19 cellular contexts compared by ENCODE assay signal in the genomic region with DNA sequence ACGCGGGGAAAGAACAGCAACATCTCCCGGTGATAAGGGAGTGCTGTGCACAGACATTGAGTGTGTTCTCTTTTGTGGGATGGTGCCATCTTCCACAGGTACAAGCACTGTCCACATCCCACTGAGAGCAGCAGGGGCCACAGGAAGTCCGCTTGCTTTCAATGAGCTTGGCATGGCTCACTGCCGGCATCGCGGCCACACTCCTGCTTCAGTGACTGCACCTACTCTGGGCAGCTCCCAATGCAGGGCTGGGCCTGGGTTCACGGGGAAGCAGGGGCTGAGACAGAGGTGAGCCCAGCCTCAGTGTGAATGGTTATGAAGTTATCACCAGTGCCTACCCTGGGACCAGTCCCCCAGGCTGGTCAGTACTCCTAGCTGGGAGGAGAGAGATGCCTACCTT.
DNase-seq lines count a peak whose midpoint lies in the region; ATAC-seq, FAIRE-seq and TF ChIP-seq lines count a peak whose summit lies in the region.
"Had no signal": no experiment of that assay in that cellular context is flagged by ENCODE, and none has a peak within 500 bp of the region (broad histone marks: within the 10 kb centered on the region; RNA-seq: fewer than 3 reads in every experiment).

No MANE protein-coding gene starts in this region.

- WGBS in HepG2 (ENCODE audit: low lambda C conversion rate): 78% methylated on average over 4 of the region's 8 CpGs

- H3K4me3 ChIP-seq in Loucy (ENCODE audit: low read length, poor library complexity, severe bottlenecking) (peak overlapping the region; percentile 68), HepG2 (replicated peaks in 1 of 3; ENCODE audit: insufficient read depth in 1 of 3, low read depth in 2 of 3, low read length in 3 of 3) (no peak overlapping the region)
- H3K4me3 ChIP-seq: pancreas had no signal

- H3K27ac Mint-ChIP-seq in stimulated activated effector memory CD8-positive, alpha-beta T cell treated with anti-CD3 and anti-CD28 coated beads, Interleukin-12 subunit alpha, Interleukin-12 subunit beta, amount 100 ng/mL, for 72 hours: no peak overlapping the region
- H3K27ac Mint-ChIP-seq: activated naive CD8-positive, alpha-beta T cell treated with anti-CD3 and anti-CD28 coated beads, Interleukin-2, amount 50 U/mL, for 24 hours; activated T-cell treated with anti-CD3 and anti-CD28 coated beads, Interleukin-2, amount 50 U/mL, for 72 hours; immature natural killer cell had no signal

- no peak for TF ChIP-seq CTCF in Loucy (conservative IDR thresholded peaks at IDR 0.05; ENCODE audit: low read length)
- no peak for TF ChIP-seq CTCF in HepG2 (CRISPR knock-in tag; IDR thresholded peaks at IDR 0.05)

- no peak for TF ChIP-seq POLR2A in HepG2 (IDR thresholded peaks at IDR 0.05; ENCODE audit: insufficient read depth in 1 of 2, low read depth in 2 of 2, low read length in 2 of 2)

- H3K9ac ChIP-seq in Loucy (ENCODE audit: low read depth, low read length, poor library complexity, severe bottlenecking): peak overlapping the region; percentile 71
- H3K9ac ChIP-seq in HepG2 (ENCODE audit: insufficient read depth, low read depth, low read length): no peak overlapping the region

- ATAC-seq in HepG2: no peak
- peak; percentile 31 for ATAC-seq in stimulated activated effector memory CD8-positive, alpha-beta T cell treated with anti-CD3 and anti-CD28 coated beads, Interleukin-12 subunit alpha, Interleukin-12 subunit beta, amount 100 ng/mL, for 72 hours
- ATAC-seq: activated naive CD8-positive, alpha-beta T cell treated with anti-CD3 and anti-CD28 coated beads, Interleukin-2, amount 50 U/mL, for 24 hours; activated T-cell treated with anti-CD3 and anti-CD28 coated beads, Interleukin-2, amount 50 U/mL, for 72 hours had no signal

- H2AFZ ChIP-seq in Loucy (ENCODE audit: low read length) (no peak overlapping the region), HepG2 (ENCODE audit: low read length) (no peak overlapping the region)

- intact Hi-C loops in HepG2 (cut with micrococcal nuclease; ENCODE audit: unreplicated experiment): loop anchor here (5.0 kb wide), 1 partner anchor 93 kb away; no protein-coding TSS in a partner anchor

- H3K4me2 ChIP-seq in Loucy (ENCODE audit: low read depth, low read length, poor library complexity, severe bottlenecking) (peak overlapping the region; percentile 85), HepG2 (ENCODE audit: low read depth, low read length) (peak overlapping the region; percentile 51)

- DNase-seq in cerebellar nuclear complex (lab: John Stamatoyannopoulos, UW): peak; percentile 4 to 46
- no peak for DNase-seq in HepG2 (ENCODE audit: low spot score)
- no peak for DNase-seq in stimulated activated effector memory CD8-positive, alpha-beta T cell treated with anti-CD3 and anti-CD28 coated beads, Interleukin-12 subunit alpha, Interleukin-12 subunit beta, amount 100 ng/mL, for 72 hours (ENCODE audit: low spot score in 2 of 2)
- no peak for DNase-seq in NCI-H1105 (lab: John Stamatoyannopoulos, UW)
- DNase-seq in anterior cingulate cortex (lab: John Stamatoyannopoulos, UW): no peak
- DNase-seq in stimulated activated CD4-positive, alpha-beta T cell treated with anti-CD3 and anti-CD28 coated beads, Interleukin-12 subunit alpha, Interleukin-12 subunit beta, amount 100 ng/mL, for 4 hours: no peak
- no peak for DNase-seq in NCI-H146 (lab: John Stamatoyannopoulos, UW)
- DNase-seq: activated naive CD8-positive, alpha-beta T cell treated with anti-CD3 and anti-CD28 coated beads, Interleukin-2, amount 50 U/mL, for 24 hours; activated T-cell treated with anti-CD3 and anti-CD28 coated beads, Interleukin-2, amount 50 U/mL, for 72 hours; DMS79; immature natural killer cell; midbrain; NCI-H1105 treated with DMSO at 0.1 percent for 48 hours; SIG-M5; T1000 had no signal

- no peaks in the 10 kb centered on the region for H3K36me3 Mint-ChIP-seq in stimulated activated effector memory CD8-positive, alpha-beta T cell treated with anti-CD3 and anti-CD28 coated beads, Interleukin-12 subunit alpha, Interleukin-12 subunit beta, amount 100 ng/mL, for 72 hours
- H3K36me3 Mint-ChIP-seq: immature natural killer cell had no signal

- H3K79me2 ChIP-seq in Loucy (ENCODE audit: insufficient read depth, low read length) (peaks cover 9% of the 10 kb centered on the region; the same call in 1 of the 2 replicates), HepG2 (ENCODE audit: insufficient read depth, low read length) (no peaks in the 10 kb centered on the region)

- no TSS peak for BruUV-seq in HepG2 (replicated peaks; lab: Mats Ljungman, UMichigan)

- POLR2A ChIA-PET in HepG2 (lab: Yijun Ruan, JAX): no interaction called here

- H3K9me3 ChIP-seq in Loucy (ENCODE audit: insufficient read depth, low read depth, low read length): no peaks in the 10 kb centered on the region
- no peaks in the 10 kb centered on the region for H3K9me3 ChIP-seq in HepG2 (ENCODE audit: low read length)
- H3K9me3 ChIP-seq: pancreas had no signal

- no peaks in the 10 kb centered on the region for H3K9me2 ChIP-seq in Loucy (replicated peaks; ENCODE audit: low read depth, low read length)

- H3K27me3 ChIP-seq in Loucy (ENCODE audit: insufficient read depth, low read length, poor library complexity, severe bottlenecking): no peaks in the 10 kb centered on the region
- H3K27me3 ChIP-seq in HepG2 (ENCODE audit: control insufficient read depth in 1 of 2, insufficient read depth in 2 of 2, low read length in 2 of 2): peaks cover 0 to 4% of the 10 kb centered on the region in 2 experiments; a peak in 2 of 5 replicates
- H3K27me3 ChIP-seq: pancreas had no signal

- TF ChIP-seq EP300 in HepG2 (IDR thresholded peaks at IDR 0.05; ENCODE audit: low read depth in 2 of 2, low read length in 2 of 2) (no peak), HepG2 (CRISPR knock-in tag; IDR thresholded peaks at IDR 0.05; ENCODE audit: borderline replicate concordance) (no peak)

- no peaks in the 10 kb centered on the region for H3K36me3 ChIP-seq in Loucy (ENCODE audit: insufficient read depth, low read length)
- no peaks in the 10 kb centered on the region for H3K36me3 ChIP-seq in HepG2 (replicated peaks in 1 of 2; ENCODE audit: control insufficient read depth in 1 of 2, insufficient read depth in 2 of 2, low read length in 2 of 2)
- H3K36me3 ChIP-seq: pancreas had no signal

- H4K20me1 ChIP-seq in Loucy (ENCODE audit: insufficient read depth, low read length, poor library complexity, severe bottlenecking) (no peaks in the 10 kb centered on the region), HepG2 (ENCODE audit: insufficient read depth, low read length) (no peaks in the 10 kb centered on the region)

- CTCF ChIA-PET in HepG2 (lab: Yijun Ruan, JAX; ENCODE audit: low intra/inter-chr PET ratio, low total read pairs): no interaction called here

- H3K9me3 Mint-ChIP-seq in stimulated activated effector memory CD8-positive, alpha-beta T cell treated with anti-CD3 and anti-CD28 coated beads, Interleukin-12 subunit alpha, Interleukin-12 subunit beta, amount 100 ng/mL, for 72 hours: no peaks in the 10 kb centered on the region
- H3K9me3 Mint-ChIP-seq: activated naive CD8-positive, alpha-beta T cell treated with anti-CD3 and anti-CD28 coated beads, Interleukin-2, amount 50 U/mL, for 24 hours; activated T-cell treated with anti-CD3 and anti-CD28 coated beads, Interleukin-2, amount 50 U/mL, for 72 hours; immature natural killer cell had no signal

- H3K4me1 ChIP-seq in Loucy (ENCODE audit: insufficient read depth, low read length, poor library complexity, severe bottlenecking): peaks cover 68% of the 10 kb centered on the region
- H3K4me1 ChIP-seq in HepG2 (ENCODE audit: insufficient read depth, low read length): peaks cover 40% of the 10 kb centered on the region

- H3K4me3 Mint-ChIP-seq in stimulated activated effector memory CD8-positive, alpha-beta T cell treated with anti-CD3 and anti-CD28 coated beads, Interleukin-12 subunit alpha, Interleukin-12 subunit beta, amount 100 ng/mL, for 72 hours: no peak overlapping the region
- H3K4me3 Mint-ChIP-seq: activated naive CD8-positive, alpha-beta T cell treated with anti-CD3 and anti-CD28 coated beads, Interleukin-2, amount 50 U/mL, for 24 hours; activated T-cell treated with anti-CD3 and anti-CD28 coated beads, Interleukin-2, amount 50 U/mL, for 72 hours; immature natural killer cell had no signal

- FAIRE-seq in HepG2 (lab: Jason Lieb, UNC): no peak
- FAIRE-seq: colon, pancreas had no signal

- H3F3A ChIP-seq in Loucy (ENCODE audit: low read depth): peaks cover 15% of the 10 kb centered on the region

- in situ Hi-C loops in HepG2 (cut with HindIII; ENCODE audit: extremely low pct_ligation_motif_present, low pct_unique_long_range_greater_than_20kb): no loop called here

- no peak for TF ChIP-seq RAD21 in HepG2 (CRISPR knock-in tag; IDR thresholded peaks at IDR 0.05)

- H3K4me1 Mint-ChIP-seq in stimulated activated effector memory CD8-positive, alpha-beta T cell treated with anti-CD3 and anti-CD28 coated beads, Interleukin-12 subunit alpha, Interleukin-12 subunit beta, amount 100 ng/mL, for 72 hours: no peaks in the 10 kb centered on the region

- no peak overlapping the region for H3K27ac ChIP-seq in HepG2 (ENCODE audit: extremely low read length, insufficient read depth, low read length)
- H3K27ac ChIP-seq: epithelial cell of prostate, pancreas had no signal

TF ChIP-seq in HepG2, 621 proteins besides CTCF, POLR2A, EP300 and RAD21 (continues in another document):
- no peak for TF ChIP-seq MTF1 (CRISPR knock-in tag; IDR thresholded peaks at IDR 0.05)
- TF ChIP-seq LCORL (IDR thresholded peaks at IDR 0.05): no peak
- no peak for TF ChIP-seq LCORL (CRISPR knock-in tag; IDR thresholded peaks at IDR 0.05)
- TF ChIP-seq RARG (CRISPR knock-in tag; IDR thresholded peaks at IDR 0.05; ENCODE audit: low read depth): no peak
- TF ChIP-seq, protein P1, sequence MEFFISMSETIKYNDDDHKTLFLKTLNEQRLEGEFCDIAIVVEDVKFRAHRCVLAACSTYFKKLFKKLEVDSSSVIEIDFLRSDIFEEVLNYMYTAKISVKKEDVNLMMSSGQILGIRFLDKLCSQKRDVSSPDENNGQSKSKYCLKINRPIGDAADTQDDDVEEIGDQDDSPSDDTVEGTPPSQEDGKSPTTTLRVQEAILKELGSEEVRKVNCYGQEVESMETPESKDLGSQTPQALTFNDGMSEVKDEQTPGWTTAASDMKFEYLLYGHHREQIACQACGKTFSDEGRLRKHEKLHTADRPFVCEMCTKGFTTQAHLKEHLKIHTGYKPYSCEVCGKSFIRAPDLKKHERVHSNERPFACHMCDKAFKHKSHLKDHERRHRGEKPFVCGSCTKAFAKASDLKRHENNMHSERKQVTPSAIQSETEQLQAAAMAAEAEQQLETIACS (CRISPR knock-in tag; IDR thresholded peaks at IDR 0.05): no peak
- no peak for TF ChIP-seq ZNF850 (CRISPR knock-in tag; conservative IDR thresholded peaks at IDR 0.05)
- TF ChIP-seq, protein P2, sequence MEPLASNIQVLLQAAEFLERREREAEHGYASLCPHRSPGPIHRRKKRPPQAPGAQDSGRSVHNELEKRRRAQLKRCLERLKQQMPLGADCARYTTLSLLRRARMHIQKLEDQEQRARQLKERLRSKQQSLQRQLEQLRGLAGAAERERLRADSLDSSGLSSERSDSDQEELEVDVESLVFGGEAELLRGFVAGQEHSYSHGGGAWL (CRISPR knock-in tag; IDR thresholded peaks at IDR 0.05): no peak
- TF ChIP-seq ZKSCAN1 (IDR thresholded peaks at IDR 0.05; ENCODE audit: low read length): no peak
- no peak for TF ChIP-seq NFKB2 (CRISPR knock-in tag; IDR thresholded peaks at IDR 0.05; ENCODE audit: borderline replicate concordance)
- TF ChIP-seq ETV6 (CRISPR knock-in tag; conservative IDR thresholded peaks at IDR 0.05): no peak

Comparison
In these comparisons a context has a peak if more than half of its experiments do, and no peak if none do; other contexts are left out.
1. DNase-seq: peak in cerebellar nuclear complex (2 of 2); none in HepG2 (single experiment), stimulated activated effector memory CD8-positive, alpha-beta T cell treated with anti-CD3 and anti-CD28 coated beads, Interleukin-12 subunit alpha, Interleukin-12 subunit beta, amount 100 ng/mL, for 72 hours (0 of 2), NCI-H1105 (single experiment), anterior cingulate cortex (0 of 58), stimulated activated CD4-positive, alpha-beta T cell treated with anti-CD3 and anti-CD28 coated beads, Interleukin-12 subunit alpha, Interleukin-12 subunit beta, amount 100 ng/mL, for 4 hours (single experiment) and NCI-H146 (single experiment).